ENCODE assay signal across 8 cellular contexts in genomic region chr16:10579965-10580918, GRCh38. TPM values are rescaled to one million over a fixed set of nuclear protein-coding genes. Genes with fewer than 3 reads are reported as not detected.
A peak's percentile ranks its signal among the peaks of the same experiment; 100 is the strongest.
DNase-seq lines count a peak whose midpoint lies in the region; ATAC-seq and TF ChIP-seq lines count a peak whose summit lies in the region.

EMP2 (minus strand) TSS chr16:10580598; CDS start chr16:10547617, 32,981 bp downstream.

- POLR2A ChIA-PET in AG04450 (lab: Yijun Ruan, JAX), result interaction anchor here (0.5 to 2.6 kb wide), 10 partner anchors 11 to 353 kb away, joined by 3 to 13 read pairs (median 4); partner anchors contain the start of gene NUBP1

- H2BK15ac ChIP-seq in H9 (ENCODE audit: low read depth, low read length) (no peak within 1 kb of the TSS), mesendoderm (replicated peaks; ENCODE audit: low read depth) (no peak within 1 kb of the TSS)

- H3K4me2 ChIP-seq in H9 (ENCODE audit: insufficient read depth, insufficient read length, low read length) (peak within 1 kb of the TSS; percentile 53), mesendoderm (ENCODE audit: low read length) (peak within 1 kb of the TSS; percentile 73)

- H3K36me3 Mint-ChIP-seq in H9 (ENCODE audit: insufficient read depth in 1 of 3, low read depth in 3 of 3), result peaks cover 0 to 4% (median 2%) of the 10 kb centered on the region in 3 experiments; a peak in 2 of 7 replicates

- CTCF ChIA-PET in AG04450 (lab: Charles Lee), result interaction anchor here (0.8 to 3.6 kb wide), 10 partner anchors 9 to 339 kb away, joined by 3 to 22 read pairs (median 5); no protein-coding TSS in a partner anchor

- WGBS in H9 (ENCODE audit: extremely low coverage, insufficient read length, low lambda C conversion rate), result no CpG with 5 or more reads among the region's 92 CpGs
- WGBS in mesendoderm (ENCODE audit: extremely low coverage, insufficient coverage, low lambda C conversion rate), result no CpG with 5 or more reads among the region's 92 CpGs

- H3K14ac ChIP-seq in H9 (ENCODE audit: insufficient read depth, low read length), result peak within 1 kb of the TSS; percentile 43; the same call in 1 of the 2 replicates

- H3K9me3 Mint-ChIP-seq in H9, result peaks cover 0 to 7% of the 10 kb centered on the region in 2 experiments; a peak in 4 of 5 replicates

- peaks cover 3% of the 10 kb centered on the region for H3K23me2 ChIP-seq in H9 (ENCODE audit: insufficient read length, low read depth, low read length, poor library complexity, severe bottlenecking)

- H2AK5ac ChIP-seq in H9 (ENCODE audit: insufficient read length, low read length) (no peak within 1 kb of the TSS), mesendoderm (ENCODE audit: low read length) (no peak within 1 kb of the TSS)

- no peak within 1 kb of the TSS for H2BK12ac ChIP-seq in H9 (ENCODE audit: insufficient read length, low read depth, low read length)

- DNase-seq in AG04450 (ENCODE audit: low read depth, low spot score), result peak; percentile 30
- DNase-seq in H9, result peak; percentile 83
- DNase-seq in RPMI7951 (ENCODE audit: low read depth), result peak; percentile 76
- no peak for DNase-seq in epithelial cell of proximal tubule (ENCODE audit: low read depth)
- DNase-seq in mesendoderm, result peak; percentile 87
- DNase-seq in upper lobe of right lung, result peak; percentile 93
- no peak for DNase-seq in NCI-H1092 (lab: John Stamatoyannopoulos, UW)

- no peaks in the 10 kb centered on the region; the same call in 1 of the 2 replicates for H3K9me3 ChIP-seq in AG04450 (ENCODE audit: control insufficient read depth, insufficient read depth, low read length)
- no peaks in the 10 kb centered on the region for H3K9me3 ChIP-seq in H9 (ENCODE audit: control insufficient read depth, low read depth, low read length)
- no peaks in the 10 kb centered on the region for H3K9me3 ChIP-seq in upper lobe of right lung

- no peak within 1 kb of the TSS for H2AFZ ChIP-seq in H9 (ENCODE audit: low read length)

- ATAC-seq in upper lobe of right lung, result peak; percentile 90
- ATAC-seq in GM21381 (IDR thresholded peaks at IDR 0.05; ENCODE audit: unreplicated experiment), result no peak

- H3T11ph ChIP-seq in H9 (ENCODE audit: low read length), result no peak within 1 kb of the TSS

- no peak within 1 kb of the TSS for H4K8ac ChIP-seq in H9 (replicated peaks; ENCODE audit: insufficient read length, low read depth, low read length)
- no peak within 1 kb of the TSS for H4K8ac ChIP-seq in mesendoderm (ENCODE audit: low read depth, low read length)

- TF ChIP-seq CTCF in AG04450 (IDR thresholded peaks at IDR 0.05; ENCODE audit: low read depth, low read length) (peak; percentile 71), H9 (conservative IDR thresholded peaks at IDR 0.05) (peak; percentile 74), epithelial cell of proximal tubule (conservative IDR thresholded peaks at IDR 0.05; ENCODE audit: low read depth, low read length) (peak; percentile 36), upper lobe of right lung (IDR thresholded peaks at IDR 0.05) (peak; percentile 54)

- H3K4ac ChIP-seq in H9 (ENCODE audit: low read depth, low read length) (no peak within 1 kb of the TSS), mesendoderm (ENCODE audit: low read depth, low read length) (no peak within 1 kb of the TSS)

- H4K20me1 ChIP-seq in H9 (ENCODE audit: control insufficient read depth, insufficient read depth, insufficient read length), result no peaks in the 10 kb centered on the region

- H3K36me3 ChIP-seq in mesendoderm (ENCODE audit: control insufficient read depth, insufficient read depth, low read length) (no peaks in the 10 kb centered on the region), upper lobe of right lung (no peaks in the 10 kb centered on the region)

- peak within 1 kb of the TSS; percentile 66 to 84 for H3K4me3 Mint-ChIP-seq in H9

- H3K27me3 Mint-ChIP-seq in H9 (ENCODE audit: low read depth), result peaks cover 24% of the 10 kb centered on the region

- H3K4me1 ChIP-seq in H9 (ENCODE audit: insufficient read depth, low read length), result peaks cover 12% of the 10 kb centered on the region; the same call in 1 of the 2 replicates
- peaks cover 2% of the 10 kb centered on the region for H3K4me1 ChIP-seq in mesendoderm (ENCODE audit: control insufficient read depth, low read depth, low read length)
- H3K4me1 ChIP-seq in upper lobe of right lung, result peaks cover 43% of the 10 kb centered on the region

- H3K56ac ChIP-seq in H9 (ENCODE audit: insufficient read length, low read depth, low read length) (no peak within 1 kb of the TSS), mesendoderm (ENCODE audit: low read length) (peak within 1 kb of the TSS; percentile 89)

- peak within 1 kb of the TSS; percentile 39 for H3K27ac ChIP-seq in AG04450 (ENCODE audit: low read depth, low read length)
- H3K27ac ChIP-seq in H9 (ENCODE audit: insufficient read length, low read depth, low read length), result no peak within 1 kb of the TSS
- peak within 1 kb of the TSS; percentile 8 for H3K27ac ChIP-seq in mesendoderm (ENCODE audit: low read depth, low read length)
- peak within 1 kb of the TSS; percentile 94 for H3K27ac ChIP-seq in upper lobe of right lung

- intact Hi-C loops in upper lobe of right lung (cut with DNase I), result no loop called here

- H3K27ac Mint-ChIP-seq in H9, result peak within 1 kb of the TSS in 2 of 3 experiments; percentile 54 to 70; a peak in 3 of 7 replicates

- H3K18ac ChIP-seq in H9 (ENCODE audit: insufficient read length, low read depth, low read length) (no peak within 1 kb of the TSS), mesendoderm (ENCODE audit: low read length) (peak within 1 kb of the TSS; percentile 31)

- no peak within 1 kb of the TSS for H4K91ac ChIP-seq in H9 (ENCODE audit: insufficient read length, low read depth, low read length)

- H2BK120ac ChIP-seq in H9 (ENCODE audit: low read depth, low read length, poor library complexity, severe bottlenecking), result no peak within 1 kb of the TSS
- peak within 1 kb of the TSS; percentile 45 for H2BK120ac ChIP-seq in mesendoderm (ENCODE audit: low read depth, low read length)

- H3K4me3 ChIP-seq in AG04450 (ENCODE audit: low read depth, low read length) (peak within 1 kb of the TSS; percentile 86), epithelial cell of proximal tubule (ENCODE audit: low read depth, low read length) (peak within 1 kb of the TSS; percentile 66), mesendoderm (ENCODE audit: low read length) (peak within 1 kb of the TSS; percentile 55), upper lobe of right lung (peak within 1 kb of the TSS; percentile 69)

- no peak within 1 kb of the TSS for H2BK20ac ChIP-seq in H9 (ENCODE audit: low read depth, low read length, poor library complexity, severe bottlenecking)

- peaks cover 52 to 73% of the 10 kb centered on the region in 2 experiments for H3K4me1 Mint-ChIP-seq in H9

- H3K23ac ChIP-seq in H9 (ENCODE audit: insufficient read length, low read depth, low read length), result no peak within 1 kb of the TSS
- peak within 1 kb of the TSS; percentile 10 for H3K23ac ChIP-seq in mesendoderm (ENCODE audit: low read length)

- no peak within 1 kb of the TSS for H2BK5ac ChIP-seq in H9 (ENCODE audit: insufficient read length, low read length)
- H2BK5ac ChIP-seq in mesendoderm (ENCODE audit: low read length), result no peak within 1 kb of the TSS

- H3K9ac ChIP-seq in H9 (ENCODE audit: extremely low read depth, insufficient read length, low read length), result peak within 1 kb of the TSS; percentile 9
- H3K9ac ChIP-seq in mesendoderm (ENCODE audit: low read length), result peak within 1 kb of the TSS; percentile 79

- H4K5ac ChIP-seq in H9 (ENCODE audit: insufficient read length, low read depth, low read length), result no peak within 1 kb of the TSS
- no peak within 1 kb of the TSS for H4K5ac ChIP-seq in mesendoderm (ENCODE audit: low read length)

- no peaks in the 10 kb centered on the region for H3K27me3 ChIP-seq in AG04450 (ENCODE audit: control insufficient read depth, insufficient read depth, low read length)
- no peaks in the 10 kb centered on the region for H3K27me3 ChIP-seq in H9 (ENCODE audit: insufficient read depth, low read length)
- no peaks in the 10 kb centered on the region for H3K27me3 ChIP-seq in mesendoderm (ENCODE audit: insufficient read depth, low read length, poor library complexity)
- H3K27me3 ChIP-seq in upper lobe of right lung, result no peaks in the 10 kb centered on the region

- H3K79me2 ChIP-seq in H9 (ENCODE audit: insufficient read depth, low read length), result no peaks in the 10 kb centered on the region
- no peaks in the 10 kb centered on the region for H3K79me2 ChIP-seq in mesendoderm (ENCODE audit: control insufficient read depth, insufficient read depth, low read length)

- no peaks in the 10 kb centered on the region for H3K79me1 ChIP-seq in H9 (ENCODE audit: insufficient read depth, low read depth, low read length, poor library complexity, severe bottlenecking)
- H3K79me1 ChIP-seq in mesendoderm (ENCODE audit: low read length), result no peaks in the 10 kb centered on the region

RNA-seq across cellular contexts. Expression of gene EMP2, which starts in this region (rescaled TPM):
- polyA plus RNA-seq in AG04450 (2011; rRNA removed), result 15.1 and 15.2 TPM in 2 replicates
- polyA minus RNA-seq in AG04450 (2011; rRNA and poly(A)+ RNA removed), result 23.5 and 25.6 TPM in 2 replicates
- total RNA-seq in H9 (2021) (14.4 and 15.1 TPM in 2 replicates), epithelial cell of proximal tubule (6.5 and 12.5 TPM in 2 replicates), upper lobe of right lung (726 TPM)
- total RNA-seq in RPMI7951 (2014; rRNA removed; shearing (Covaris generic)), result 35.8 and 37.0 TPM in 2 replicates
- polyA plus RNA-seq in mesendoderm (2013, experiment 1 of 2), result 14.8 TPM
- 14.4 TPM for polyA plus RNA-seq in mesendoderm (2013, experiment 2 of 2)

Comparison
In these comparisons a context has a peak if more than half of its experiments do, and no peak if none do; other contexts are left out.
1. RNA of gene EMP2 (total RNA-seq): 726 TPM in upper lobe of right lung (single experiment); 35.8 to 37.0 TPM in RPMI7951, 14.4 to 15.1 TPM in H9 and 6.5 to 12.5 TPM in epithelial cell of proximal tubule; every median in the first group is over 10 times any median in the second.
2. DNase-seq: peak in AG04450 (single experiment), H9 (single experiment), RPMI7951 (single experiment), mesendoderm (single experiment) and upper lobe of right lung (single experiment); none in epithelial cell of proximal tubule (single experiment) and NCI-H1092 (single experiment).
3. Peak in every context shown above with its lines, with median percentiles within 50 percentile points of each other: H3K4me3 ChIP-seq and CTCF ChIP-seq.